ENCODE assay signal across 23 cellular contexts in the genomic region with DNA sequence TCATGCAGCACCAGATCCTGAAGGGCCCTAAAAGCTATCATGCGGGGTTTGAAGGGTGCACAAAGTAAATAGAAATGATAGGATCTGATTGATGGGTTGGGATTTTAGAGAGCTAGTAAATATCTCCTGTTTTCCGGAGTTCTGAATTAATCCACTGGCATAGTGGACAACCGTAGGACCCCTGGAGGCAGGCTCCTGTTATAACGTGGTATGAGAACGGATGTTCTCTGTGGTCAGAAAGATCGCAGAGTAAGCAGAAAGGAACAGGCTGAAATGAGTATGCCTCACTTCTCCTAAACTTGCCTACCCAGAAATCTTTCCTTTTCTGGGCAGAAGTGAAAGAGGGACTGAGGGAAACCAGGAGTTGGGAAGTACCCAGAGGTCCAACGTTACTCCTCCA.
DNase-seq lines count a peak whose midpoint lies in the region; ATAC-seq and TF ChIP-seq lines count a peak whose summit lies in the region.
"Had no signal": no experiment of that assay in that cellular context is flagged by ENCODE, and none has a peak within 500 bp of the region (broad histone marks: within the 10 kb centered on the region; RNA-seq: fewer than 3 reads in every experiment).

No MANE protein-coding gene starts in this region.

- H3K79me2 ChIP-seq in neural progenitor cell (ENCODE audit: low read depth), result no peaks in the 10 kb centered on the region
- no peaks in the 10 kb centered on the region for H3K79me2 ChIP-seq in smooth muscle cell (ENCODE audit: low read depth)

- no peaks in the 10 kb centered on the region for H3K9me3 ChIP-seq in neural progenitor cell (ENCODE audit: low read depth)
- H3K9me3 ChIP-seq in smooth muscle cell (replicated peaks; ENCODE audit: low read depth), result no peaks in the 10 kb centered on the region
- H3K9me3 ChIP-seq: Caco-2, SK-N-SH had no signal

- H3K4me1 ChIP-seq in neural progenitor cell (peaks cover 12% of the 10 kb centered on the region), smooth muscle cell (ENCODE audit: low read depth) (no peaks in the 10 kb centered on the region)
- H3K4me1 ChIP-seq: Caco-2, Peyer's patch had no signal

- H3F3A ChIP-seq in neural progenitor cell (ENCODE audit: low read depth) (no peaks in the 10 kb centered on the region), smooth muscle cell (ENCODE audit: low read depth) (no peaks in the 10 kb centered on the region)

- no peak overlapping the region for H3K27ac Mint-ChIP-seq in neural progenitor cell
- H3K27ac Mint-ChIP-seq: CD4-positive, alpha-beta memory T cell; T-helper 17 cell had no signal

- no peaks in the 10 kb centered on the region for H3K36me3 Mint-ChIP-seq in neural progenitor cell
- H3K36me3 Mint-ChIP-seq: CD4-positive, alpha-beta memory T cell had no signal

- H3K9ac ChIP-seq in neural progenitor cell (no peak overlapping the region), smooth muscle cell (ENCODE audit: low read depth) (no peak overlapping the region)
- H3K9ac ChIP-seq: SK-N-SH had no signal

- 79% methylated on average over 7 of the region's 7 CpGs for WGBS in smooth muscle cell (ENCODE audit: low lambda C conversion rate)

- H2AFZ ChIP-seq in neural progenitor cell (replicated peaks) (no peak overlapping the region), smooth muscle cell (ENCODE audit: low read depth) (no peak overlapping the region)

- no peak overlapping the region for H3K4me3 Mint-ChIP-seq in neural progenitor cell

- DNase-seq in GM12865 (ENCODE audit: low read depth) (peak; percentile 62), M059J (ENCODE audit: low read depth) (peak; percentile 3), neural progenitor cell (ENCODE audit: low spot score) (no peak), smooth muscle cell (lab: John Stamatoyannopoulos, UW; ENCODE audit: unreplicated experiment) (no peak), SKM-1 treated with dmso at 0.1 percent for 144 hours (lab: John Stamatoyannopoulos, UW; ENCODE audit: unreplicated experiment) (no peak)
- DNase-seq: AML-193; C1 segment of cervical spinal cord; Caco-2; CD4-positive, alpha-beta memory T cell; IMR-90; KG1; NCI-H1092 treated with DMSO at 0.1 percent for 48 hours; NCI-H146; NCI-H2029; NCI-H526 treated with DMSO at 0.1 percent for 48 hours; OCI-M1; Peyer's patch; SIG-M5; SK-N-SH; T-helper 17 cell had no signal

- no peak overlapping the region for H3K27ac ChIP-seq in VCaP
- H3K27ac ChIP-seq in neural progenitor cell, result no peak overlapping the region
- H3K27ac ChIP-seq in smooth muscle cell (ENCODE audit: low read depth), result no peak overlapping the region
- H3K27ac ChIP-seq: Peyer's patch had no signal

- H3K27me3 Mint-ChIP-seq in neural progenitor cell (ENCODE audit: insufficient read depth, low read depth), result peaks cover 2% of the 10 kb centered on the region
- H3K27me3 Mint-ChIP-seq: T-helper 17 cell had no signal

- no peaks in the 10 kb centered on the region for H3K27me3 ChIP-seq in neural progenitor cell
- H3K27me3 ChIP-seq in smooth muscle cell (ENCODE audit: low read depth), result no peaks in the 10 kb centered on the region
- H3K27me3 ChIP-seq: Peyer's patch had no signal

- H3K4me3 ChIP-seq in GM12865 (ENCODE audit: low read depth, low read length), result no peak overlapping the region
- H3K4me3 ChIP-seq in neural progenitor cell, result no peak overlapping the region
- H3K4me3 ChIP-seq in smooth muscle cell, result no peak overlapping the region
- H3K4me3 ChIP-seq: GM12878, Peyer's patch had no signal

- ATAC-seq in GM18907 (IDR thresholded peaks at IDR 0.05; ENCODE audit: unreplicated experiment), result no peak
- ATAC-seq: GM12878, T-helper 17 cell had no signal

- H4K20me1 ChIP-seq in neural progenitor cell (ENCODE audit: low read depth) (no peaks in the 10 kb centered on the region), smooth muscle cell (ENCODE audit: low read depth) (no peaks in the 10 kb centered on the region)

- H3K9me3 Mint-ChIP-seq in neural progenitor cell, result no peaks in the 10 kb centered on the region

- TF ChIP-seq CTCF in GM12865 (IDR thresholded peaks at IDR 0.05; ENCODE audit: insufficient read depth, low read depth, low read length, missing control alignments) (peak; percentile 21), VCaP (conservative IDR thresholded peaks at IDR 0.05) (0 out of 2 replicates have a peak, but pooled peaks have one; percentile 29), neural progenitor cell (IDR thresholded peaks at IDR 0.05) (peak; percentile 14), smooth muscle cell (IDR thresholded peaks at IDR 0.05; ENCODE audit: borderline replicate concordance, insufficient read depth, poor library complexity, severe bottlenecking) (no peak)

- no peaks in the 10 kb centered on the region for H3K36me3 ChIP-seq in neural progenitor cell
- H3K36me3 ChIP-seq in smooth muscle cell (ENCODE audit: low read depth), result no peaks in the 10 kb centered on the region
- H3K36me3 ChIP-seq: Peyer's patch had no signal

- peaks cover 3% of the 10 kb centered on the region for H3K4me1 Mint-ChIP-seq in neural progenitor cell

- H3K4me2 ChIP-seq in neural progenitor cell (no peak overlapping the region), smooth muscle cell (no peak overlapping the region)
- H3K4me2 ChIP-seq: SK-N-SH had no signal

Comparison
In these comparisons a context has a peak if more than half of its experiments do, and no peak if none do; other contexts are left out.
1. DNase-seq: peak in GM12865 (single experiment) and M059J (single experiment); none in neural progenitor cell (single experiment), smooth muscle cell (single experiment) and SKM-1 treated with dmso at 0.1 percent for 144 hours (single experiment).